ENCODE assay signal across 1 cellular context in the genomic region with DNA sequence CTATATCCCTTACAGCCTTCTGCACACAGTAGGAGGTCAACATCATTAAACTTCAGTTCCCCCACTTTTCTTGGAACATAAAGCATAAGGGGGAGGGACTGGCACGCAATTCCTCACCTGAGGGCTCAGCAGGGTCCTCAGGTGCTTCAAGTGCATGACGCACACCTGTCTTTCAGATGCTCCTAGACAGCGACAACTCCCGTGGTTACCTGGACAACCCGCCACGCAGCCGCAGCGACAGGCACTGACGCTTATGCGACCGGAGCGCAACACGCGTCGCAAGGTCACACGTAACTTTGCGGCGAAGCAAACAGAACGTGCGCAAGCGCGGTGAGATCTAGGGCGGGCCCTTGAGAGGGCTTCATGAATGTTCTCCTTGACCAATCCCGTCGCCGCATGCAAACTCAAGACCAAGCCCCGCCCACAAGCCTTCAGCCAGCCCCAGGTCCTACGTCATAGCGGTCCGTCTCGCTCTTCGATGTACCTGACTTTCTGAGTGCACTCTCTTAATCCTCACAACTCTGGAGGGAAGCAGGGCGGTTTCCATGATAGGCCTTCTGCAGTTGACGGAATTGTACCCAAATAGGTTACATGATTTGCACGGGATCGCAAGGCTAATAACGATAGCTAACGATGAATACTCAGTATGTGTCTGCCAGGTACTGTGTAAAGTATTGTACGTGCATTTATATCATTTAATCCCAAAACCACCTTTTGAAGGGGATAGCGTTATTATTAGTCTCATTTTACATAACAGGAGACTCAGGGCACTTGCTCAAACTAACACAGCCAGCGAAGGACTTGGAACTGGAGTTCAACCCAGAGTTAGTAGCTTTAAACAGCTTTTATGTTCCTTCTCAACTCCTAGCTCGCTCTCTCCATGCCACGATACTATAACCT.
TF ChIP-seq lines count a peak whose summit lies in the region.

TSS of gene IFT172 (minus strand) at position 246 of the 900 bp plus-strand sequence. CDS start at position 156, 90 bp downstream.

TF ChIP-seq in HepG2, 621 proteins besides CTCF, POLR2A, EP300 and RAD21 (continued from another document and continues in another):
- TF ChIP-seq ZSCAN21 (CRISPR knock-in tag; IDR thresholded peaks at IDR 0.05; ENCODE audit: borderline replicate concordance): no peak; the same call in 1 of the 2 replicates
- no peak for TF ChIP-seq ZNF749 (CRISPR knock-in tag; IDR thresholded peaks at IDR 0.05; ENCODE audit: borderline replicate concordance)
- peak; percentile 88 for TF ChIP-seq IRF2 (CRISPR knock-in tag; IDR thresholded peaks at IDR 0.05)
- peak; percentile 35; the same call in 1 of the 2 replicates for TF ChIP-seq ETV5 (CRISPR knock-in tag; IDR thresholded peaks at IDR 0.05; ENCODE audit: borderline replicate concordance)
- TF ChIP-seq, protein P1, sequence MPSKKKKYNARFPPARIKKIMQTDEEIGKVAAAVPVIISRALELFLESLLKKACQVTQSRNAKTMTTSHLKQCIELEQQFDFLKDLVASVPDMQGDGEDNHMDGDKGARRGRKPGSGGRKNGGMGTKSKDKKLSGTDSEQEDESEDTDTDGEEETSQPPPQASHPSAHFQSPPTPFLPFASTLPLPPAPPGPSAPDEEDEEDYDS (CRISPR knock-in tag; IDR thresholded peaks at IDR 0.05): no peak; the same call in 1 of the 2 replicates
- TF ChIP-seq MYNN (CRISPR knock-in tag; IDR thresholded peaks at IDR 0.05; ENCODE audit: low read depth): no peak; the same call in 1 of the 2 replicates
- TF ChIP-seq NR3C1 (CRISPR knock-in tag; IDR thresholded peaks at IDR 0.05): no peak
- TF ChIP-seq ZNF776 (CRISPR knock-in tag; IDR thresholded peaks at IDR 0.05): no peak
- TF ChIP-seq NAIF1 (CRISPR knock-in tag; IDR thresholded peaks at IDR 0.05; ENCODE audit: borderline replicate concordance): peak; percentile 99
- 0 out of 2 replicates have a peak, but pooled peaks have one; percentile 60 for TF ChIP-seq ZNF138 (CRISPR knock-in tag; IDR thresholded peaks at IDR 0.05; ENCODE audit: low read depth)
- no peak for TF ChIP-seq FOXO4 (CRISPR knock-in tag; conservative IDR thresholded peaks at IDR 0.05)
- TF ChIP-seq ZFP62 (CRISPR knock-in tag; IDR thresholded peaks at IDR 0.05): no peak
- TF ChIP-seq MAFF (IDR thresholded peaks at IDR 0.05; ENCODE audit: low read depth, low read length): no peak
- TF ChIP-seq KLF12 (CRISPR knock-in tag; IDR thresholded peaks at IDR 0.05; ENCODE audit: borderline replicate concordance): no peak
- no peak for TF ChIP-seq HOXA5 (CRISPR knock-in tag; IDR thresholded peaks at IDR 0.05)
- no peak for TF ChIP-seq SRSF1 (optimal IDR thresholded peaks at IDR 0.05; ENCODE audit: low read depth, low read length)
- TF ChIP-seq, protein P2, sequence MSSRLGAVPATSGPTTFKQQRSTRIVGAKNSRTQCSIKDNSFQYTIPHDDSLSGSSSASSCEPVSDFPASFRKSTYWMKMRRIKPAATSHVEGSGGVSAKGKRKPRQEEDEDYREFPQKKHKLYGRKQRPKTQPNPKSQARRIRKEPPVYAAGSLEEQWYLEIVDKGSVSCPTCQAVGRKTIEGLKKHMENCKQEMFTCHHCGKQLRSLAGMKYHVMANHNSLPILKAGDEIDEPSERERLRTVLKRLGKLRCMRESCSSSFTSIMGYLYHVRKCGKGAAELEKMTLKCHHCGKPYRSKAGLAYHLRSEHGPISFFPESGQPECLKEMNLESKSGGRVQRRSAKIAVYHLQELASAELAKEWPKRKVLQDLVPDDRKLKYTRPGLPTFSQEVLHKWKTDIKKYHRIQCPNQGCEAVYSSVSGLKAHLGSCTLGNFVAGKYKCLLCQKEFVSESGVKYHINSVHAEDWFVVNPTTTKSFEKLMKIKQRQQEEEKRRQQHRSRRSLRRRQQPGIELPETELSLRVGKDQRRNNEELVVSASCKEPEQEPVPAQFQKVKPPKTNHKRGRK (CRISPR knock-in tag; IDR thresholded peaks at IDR 0.05): no peak
- peak; percentile 98 for TF ChIP-seq FOXK1 (CRISPR knock-in tag; IDR thresholded peaks at IDR 0.05; ENCODE audit: borderline replicate concordance, low read depth)
- TF ChIP-seq ZNF136 (CRISPR knock-in tag; IDR thresholded peaks at IDR 0.05; ENCODE audit: low read depth): peak; percentile 75; the same call in 1 of the 2 replicates
- TF ChIP-seq ZNF703 (CRISPR knock-in tag; IDR thresholded peaks at IDR 0.05; ENCODE audit: borderline replicate concordance): no peak
- TF ChIP-seq, protein P3, sequence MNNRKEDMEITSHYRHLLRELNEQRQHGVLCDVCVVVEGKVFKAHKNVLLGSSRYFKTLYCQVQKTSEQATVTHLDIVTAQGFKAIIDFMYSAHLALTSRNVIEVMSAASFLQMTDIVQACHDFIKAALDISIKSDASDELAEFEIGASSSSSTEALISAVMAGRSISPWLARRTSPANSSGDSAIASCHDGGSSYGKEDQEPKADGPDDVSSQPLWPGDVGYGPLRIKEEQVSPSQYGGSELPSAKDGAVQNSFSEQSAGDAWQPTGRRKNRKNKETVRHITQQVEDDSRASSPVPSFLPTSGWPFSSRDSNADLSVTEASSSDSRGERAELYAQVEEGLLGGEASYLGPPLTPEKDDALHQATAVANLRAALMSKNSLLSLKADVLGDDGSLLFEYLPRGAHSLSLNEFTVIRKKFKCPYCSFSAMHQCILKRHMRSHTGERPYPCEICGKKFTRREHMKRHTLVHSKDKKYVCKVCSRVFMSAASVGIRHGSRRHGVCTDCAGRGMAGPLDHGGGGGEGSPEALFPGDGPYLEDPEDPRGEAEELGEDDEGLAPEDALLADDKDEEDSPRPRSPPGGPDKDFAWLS (CRISPR knock-in tag; IDR thresholded peaks at IDR 0.05; ENCODE audit: borderline replicate concordance): no peak
- TF ChIP-seq ZNF281 (CRISPR knock-in tag; IDR thresholded peaks at IDR 0.05; ENCODE audit: borderline replicate concordance): no peak
- TF ChIP-seq, protein P4, sequence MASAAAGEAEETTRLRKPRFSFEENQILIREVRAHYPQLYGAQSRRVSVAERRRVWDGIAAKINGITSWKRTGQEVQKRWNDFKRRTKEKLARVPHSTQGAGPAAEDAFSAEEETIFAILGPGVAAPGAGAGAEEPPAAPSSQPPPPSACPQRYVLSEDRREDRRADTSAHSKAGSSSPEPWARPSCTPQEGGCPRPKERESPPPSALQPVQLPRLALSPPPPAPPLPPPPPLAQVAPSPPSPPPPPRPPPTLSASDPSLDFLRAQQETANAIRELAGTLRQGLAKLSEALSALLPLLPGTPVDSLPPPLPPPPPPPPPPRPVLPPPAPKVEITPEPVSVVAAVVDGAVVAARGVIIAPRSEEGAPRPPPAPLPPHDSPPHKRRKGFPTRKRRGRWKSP (CRISPR knock-in tag; IDR thresholded peaks at IDR 0.05): peak; percentile 100
- no peak for TF ChIP-seq PCBP1 (IDR thresholded peaks at IDR 0.05; ENCODE audit: borderline replicate concordance, low read depth, low read length)
- peak; percentile 52; the same call in 1 of the 2 replicates for TF ChIP-seq SNAPC4 (CRISPR knock-in tag; IDR thresholded peaks at IDR 0.05)
- 0 out of 2 replicates have a peak, but pooled peaks have one; percentile 25 for TF ChIP-seq HMG20A (CRISPR knock-in tag; IDR thresholded peaks at IDR 0.05; ENCODE audit: borderline replicate concordance)
- TF ChIP-seq, protein P5, sequence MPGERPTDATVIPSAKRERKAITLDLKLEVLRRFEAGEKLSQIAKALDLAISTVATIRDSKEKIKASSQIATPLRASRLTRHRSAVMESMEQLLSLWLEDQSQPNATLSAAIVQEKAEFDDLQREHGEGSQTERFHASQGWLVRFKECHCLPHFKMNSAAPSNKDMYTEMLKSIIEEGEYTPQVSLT (CRISPR knock-in tag; IDR thresholded peaks at IDR 0.05; ENCODE audit: borderline replicate concordance, low read depth): no peak
- peak; percentile 8; the same call in 1 of the 2 replicates for TF ChIP-seq ZNF44 (CRISPR knock-in tag; IDR thresholded peaks at IDR 0.05)
- no peak for TF ChIP-seq DNMT3B (CRISPR knock-in tag; conservative IDR thresholded peaks at IDR 0.05)
- TF ChIP-seq MTF2 (CRISPR knock-in tag; IDR thresholded peaks at IDR 0.05; ENCODE audit: borderline replicate concordance): no peak
- TF ChIP-seq CEBPG (CRISPR knock-in tag; IDR thresholded peaks at IDR 0.05): peak; percentile 73
- no peak for TF ChIP-seq KDM6A (CRISPR knock-in tag; IDR thresholded peaks at IDR 0.05; ENCODE audit: low read depth)
- peak; percentile 60; the same call in 1 of the 2 replicates for TF ChIP-seq MIXL1 (CRISPR knock-in tag; IDR thresholded peaks at IDR 0.05)
- no peak for TF ChIP-seq ZFP36L2 (CRISPR knock-in tag; IDR thresholded peaks at IDR 0.05)
- peak; percentile 92 for TF ChIP-seq PITX1 (CRISPR knock-in tag; IDR thresholded peaks at IDR 0.05)
- TF ChIP-seq ZNF598 (CRISPR knock-in tag; IDR thresholded peaks at IDR 0.05; ENCODE audit: borderline replicate concordance): peak; percentile 96
- no peak for TF ChIP-seq KAT2B (IDR thresholded peaks at IDR 0.05; ENCODE audit: borderline replicate concordance, low read depth, low read length)
- TF ChIP-seq, protein P6, sequence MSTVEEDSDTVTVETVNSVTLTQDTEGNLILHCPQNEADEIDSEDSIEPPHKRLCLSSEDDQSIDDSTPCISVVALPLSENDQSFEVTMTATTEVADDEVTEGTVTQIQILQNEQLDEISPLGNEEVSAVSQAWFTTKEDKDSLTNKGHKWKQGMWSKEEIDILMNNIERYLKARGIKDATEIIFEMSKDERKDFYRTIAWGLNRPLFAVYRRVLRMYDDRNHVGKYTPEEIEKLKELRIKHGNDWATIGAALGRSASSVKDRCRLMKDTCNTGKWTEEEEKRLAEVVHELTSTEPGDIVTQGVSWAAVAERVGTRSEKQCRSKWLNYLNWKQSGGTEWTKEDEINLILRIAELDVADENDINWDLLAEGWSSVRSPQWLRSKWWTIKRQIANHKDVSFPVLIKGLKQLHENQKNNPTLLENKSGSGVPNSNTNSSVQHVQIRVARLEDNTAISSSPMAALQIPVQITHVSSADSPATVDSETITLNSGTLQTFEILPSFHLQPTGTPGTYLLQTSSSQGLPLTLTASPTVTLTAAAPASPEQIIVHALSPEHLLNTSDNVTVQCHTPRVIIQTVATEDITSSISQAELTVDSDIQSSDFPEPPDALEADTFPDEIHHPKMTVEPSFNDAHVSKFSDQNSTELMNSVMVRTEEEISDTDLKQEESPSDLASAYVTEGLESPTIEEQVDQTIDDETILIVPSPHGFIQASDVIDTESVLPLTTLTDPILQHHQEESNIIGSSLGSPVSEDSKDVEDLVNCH (CRISPR knock-in tag; IDR thresholded peaks at IDR 0.05): no peak
